9 cellular contexts compared by ENCODE assay signal in the genomic region with DNA sequence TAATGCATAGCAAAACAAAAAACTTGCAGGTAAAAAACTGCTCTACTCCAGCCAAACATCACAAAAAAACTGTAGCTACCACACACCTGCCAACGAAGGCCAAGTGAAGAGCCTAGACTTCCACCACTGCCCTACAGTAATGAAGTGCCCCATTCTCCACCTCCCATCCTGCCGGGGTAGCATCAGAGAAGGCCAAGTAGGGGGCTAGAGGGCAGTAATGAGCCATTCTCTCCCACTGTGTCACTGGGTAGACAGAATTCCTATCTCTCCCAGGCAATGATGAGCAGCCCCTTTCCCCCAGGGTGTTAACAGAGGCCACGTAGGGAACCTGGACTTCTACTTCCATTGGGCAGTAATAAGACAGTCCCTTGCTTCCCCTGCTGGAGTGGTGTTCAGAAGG. TPM values are rescaled to one million over a fixed set of nuclear protein-coding genes. Genes with fewer than 3 reads are reported as not detected.
A peak's percentile ranks its signal among the peaks of the same experiment; 100 is the strongest.
DNase-seq lines count a peak whose midpoint lies in the region; ATAC-seq, FAIRE-seq and TF ChIP-seq lines count a peak whose summit lies in the region.
"Had no signal": no experiment of that assay in that cellular context is flagged by ENCODE, and none has a peak within 500 bp of the region (broad histone marks: within the 10 kb centered on the region; RNA-seq: fewer than 3 reads in every experiment).

No MANE protein-coding gene starts in this region.

- H3K4me2 ChIP-seq in mammary epithelial cell (ENCODE audit: insufficient read depth, low read depth, low read length), result no peak overlapping the region
- no peak overlapping the region for H3K4me2 ChIP-seq in neuronal stem cell (ENCODE audit: insufficient read depth, low read length, poor library complexity, severe bottlenecking)

- H3K4ac ChIP-seq in neuronal stem cell (ENCODE audit: low read length), result no peak overlapping the region

- no peaks in the 10 kb centered on the region for H3K79me1 ChIP-seq in neuronal stem cell (ENCODE audit: low read depth, low read length)

- H3K4me3 ChIP-seq in GM12865 (ENCODE audit: low read depth, low read length), result no peak overlapping the region
- no peak overlapping the region for H3K4me3 ChIP-seq in mammary epithelial cell (replicated peaks in 1 of 3; ENCODE audit: insufficient read depth in 1 of 3, low read depth in 2 of 3, low read length in 3 of 3)
- no peak overlapping the region for H3K4me3 ChIP-seq in lung
- H3K4me3 ChIP-seq in neuronal stem cell (ENCODE audit: low read length in 2 of 2), result no peak overlapping the region
- H3K4me3 ChIP-seq: thoracic aorta had no signal

- no peak overlapping the region for H4K91ac ChIP-seq in neuronal stem cell (ENCODE audit: low read depth, low read length, poor library complexity)

- no peak overlapping the region for H3K9ac ChIP-seq in mammary epithelial cell (ENCODE audit: insufficient read depth, low read length)
- H3K9ac ChIP-seq in neuronal stem cell (ENCODE audit: low read depth, low read length, poor library complexity), result no peak overlapping the region

- no peak overlapping the region for H2BK12ac ChIP-seq in neuronal stem cell (ENCODE audit: low read length)

- H2AK5ac ChIP-seq in neuronal stem cell (ENCODE audit: low read depth, low read length), result no peak overlapping the region

- CTCF ChIA-PET in mammary epithelial cell (lab: Charles Lee; ENCODE audit: low non-redundant PET), result no interaction called here

- no peak overlapping the region for H2BK120ac ChIP-seq in neuronal stem cell (ENCODE audit: low read depth, low read length)

- WGBS in mammary epithelial cell (ENCODE audit: low coverage, missing lambda C conversion rate), result 38% methylated on average over 3 of the region's 3 CpGs
- WGBS in lung, 2 donors, result 67 to 69% methylated on average over 3 of the region's 3 CpGs
- no CpG with 5 or more reads among the region's 3 CpGs for WGBS in neuronal stem cell (ENCODE audit: extremely low coverage in 2 of 2, insufficient read length in 2 of 2, insufficient replicate concordance in 1 of 2), 2 donors

- no peaks in the 10 kb centered on the region for H3K4me1 ChIP-seq in mammary epithelial cell (ENCODE audit: insufficient read depth, low read length)
- peaks cover 0 to 4% of the 10 kb centered on the region in 2 donors for H3K4me1 ChIP-seq in lung (ENCODE audit: control insufficient read depth in 2 of 2, insufficient read depth in 2 of 2, low read length in 2 of 2)
- H3K4me1 ChIP-seq in neuronal stem cell (ENCODE audit: control insufficient read depth in 2 of 2, insufficient read depth in 1 of 2, low read depth in 1 of 2, low read length in 2 of 2), result no peaks in the 10 kb centered on the region

- no peak overlapping the region for H3K14ac ChIP-seq in neuronal stem cell (ENCODE audit: low read length)

- H3K18ac ChIP-seq in neuronal stem cell (ENCODE audit: low read length), result no peak overlapping the region

- H3K36me3 ChIP-seq in mammary epithelial cell (ENCODE audit: insufficient read depth, low read length) (peaks cover 6% of the 10 kb centered on the region), lung (ENCODE audit: control insufficient read depth in 2 of 2, insufficient read depth in 2 of 2, low read length in 2 of 2) (peaks cover 6 to 12% of the 10 kb centered on the region in 2 donors), neuronal stem cell (replicated peaks in 1 of 2; ENCODE audit: control insufficient read depth in 2 of 2, insufficient read depth in 2 of 2, low read length in 2 of 2) (peaks cover 5 to 72% of the 10 kb centered on the region in 2 donors)

- H4K20me1 ChIP-seq in mammary epithelial cell (ENCODE audit: insufficient read depth, low read length), result no peaks in the 10 kb centered on the region

- TF ChIP-seq CTCF in GM12865 (IDR thresholded peaks at IDR 0.05; ENCODE audit: insufficient read depth, low read depth, low read length, missing control alignments) (peak; percentile 55), mammary epithelial cell (conservative IDR thresholded peaks at IDR 0.05 in 1 of 2, IDR thresholded peaks at IDR 0.05 in 1 of 2; ENCODE audit: extremely low read depth in 1 of 2, insufficient read depth in 1 of 2, low read depth in 1 of 2, low read length in 2 of 2) (peak; percentile 58 to 68), lung (IDR thresholded peaks at IDR 0.05; ENCODE audit: control extremely low read depth, extremely low read depth) (peak; percentile 36)

- no peak for ATAC-seq in lung (ENCODE audit: insufficient read depth, low FRiP score)

- intact Hi-C loops in mammary epithelial cell (cut with micrococcal nuclease), result loop anchor here (1.0 to 10.0 kb wide), 3 partner anchors 29 to 263 kb away; partner anchors contain the start of gene NKTR

- FAIRE-seq in frontal cortex (lab: Jason Lieb, UNC), result no peak

- H2AFZ ChIP-seq in mammary epithelial cell (ENCODE audit: low read depth, low read length) (no peak overlapping the region), neuronal stem cell (ENCODE audit: low read length) (no peak overlapping the region)

- H2BK15ac ChIP-seq in neuronal stem cell (ENCODE audit: low read length), result no peak overlapping the region

- no peak overlapping the region for H2BK5ac ChIP-seq in neuronal stem cell (ENCODE audit: low read length)

- H3K27me3 ChIP-seq in mammary epithelial cell (ENCODE audit: insufficient read depth, low read length) (no peaks in the 10 kb centered on the region), lung (ENCODE audit: control insufficient read depth, insufficient read depth) (no peaks in the 10 kb centered on the region), neuronal stem cell (ENCODE audit: control insufficient read depth in 3 of 3, insufficient read depth in 3 of 3, low read depth in 1 of 3, low read length in 3 of 3) (no peaks in the 10 kb centered on the region)

- BruUV-seq in mammary epithelial cell (replicated peaks; lab: Mats Ljungman, UMichigan), result no TSS peak

- no peak overlapping the region for H4K8ac ChIP-seq in neuronal stem cell (ENCODE audit: low read depth, low read length)

- in situ Hi-C loops in mammary epithelial cell (cut with MboI; ENCODE audit: low sequenced_read_pairs in 2 of 2), result no loop called here

- peaks cover 68% of the 10 kb centered on the region for H3K79me2 ChIP-seq in mammary epithelial cell (ENCODE audit: insufficient read depth, low read length)

- dilution Hi-C loops in mammary epithelial cell (cut with HindIII; ENCODE audit: low sequenced_read_pairs), result no loop called here

- H3K9me3 ChIP-seq in mammary epithelial cell (replicated peaks; ENCODE audit: insufficient read depth, low read length) (no peaks in the 10 kb centered on the region), lung (ENCODE audit: control insufficient read depth in 2 of 2, insufficient read depth in 1 of 2, low read length in 1 of 2) (no peaks in the 10 kb centered on the region), neuronal stem cell (replicated peaks in 1 of 2; ENCODE audit: control insufficient read depth in 2 of 2, insufficient read depth in 1 of 2, low read depth in 1 of 2, low read length in 2 of 2) (peaks cover 1 to 26% of the 10 kb centered on the region in 2 donors)

- H3K27ac ChIP-seq in mammary epithelial cell (ENCODE audit: insufficient read depth, low read depth, low read length) (no peak overlapping the region), lung (ENCODE audit: low read depth in 1 of 2, low read length in 1 of 2) (no peak overlapping the region), neuronal stem cell (replicated peaks; ENCODE audit: low read length) (no peak overlapping the region)
- H3K27ac ChIP-seq: thoracic aorta had no signal

- DNase-seq in Ammon's horn (ENCODE audit: low spot score) (peak; percentile 60), GM12865 (ENCODE audit: low read depth) (peak; percentile 45), NCI-H510A treated with DMSO at 0.1 percent for 48 hours (lab: John Stamatoyannopoulos, UW) (peak; percentile 59), mammary epithelial cell (peak; percentile 35), lung (ENCODE audit: low spot score) (no peak), neuronal stem cell (ENCODE audit: low spot score) (no peak), KG1 (lab: John Stamatoyannopoulos, UW) (no peak), frontal cortex (ENCODE audit: low spot score in 2 of 2) (no peak)

- H3K23ac ChIP-seq in neuronal stem cell (ENCODE audit: low read depth, low read length, poor library complexity), result no peak overlapping the region

RNA-seq across cellular contexts. Expression of gene SEC22C, which starts 9.5 kb away (rescaled TPM):
- total RNA-seq in mammary epithelial cell (10 to 100 TPM; 53.2 to 68.7 TPM), lung (10 to 100 TPM; 35.1 to 61.4 TPM), frontal cortex (64.4 TPM)
- polyA plus RNA-seq in mammary epithelial cell (34.2 TPM), lung (10 to 100 TPM; 23.3 to 34.8 TPM)
- 46.7 TPM for polyA minus RNA-seq in mammary epithelial cell
- polyA plus RNA-seq in neuronal stem cell (2013, experiment 1 of 2), result 30.9 TPM
- 29.4 TPM for polyA plus RNA-seq in neuronal stem cell (2013, experiment 2 of 2)

RNA-seq across cellular contexts. Expression of gene SS18L2, which starts 18.4 kb away (rescaled TPM):
- total RNA-seq in mammary epithelial cell (10 to 100 TPM; 13.3 to 19.3 TPM), lung (10 to 100 TPM; 14.0 to 20.3 TPM), frontal cortex (35.1 TPM)
- polyA plus RNA-seq in mammary epithelial cell (25.5 TPM), lung (10 to 100 TPM; 30.3 to 65.7 TPM)
- 54.5 TPM for polyA minus RNA-seq in mammary epithelial cell
- 75.6 TPM for polyA plus RNA-seq in neuronal stem cell (2013, experiment 1 of 2)
- polyA plus RNA-seq in neuronal stem cell (2013, experiment 2 of 2), result 77.7 TPM

RNA-seq across cellular contexts. Expression of gene NKTR, which starts 28.2 kb away (rescaled TPM):
- total RNA-seq in mammary epithelial cell, result 10 to 100 TPM; 57.2 to 59.3 TPM
- polyA plus RNA-seq in mammary epithelial cell, result 10.4 TPM
- polyA minus RNA-seq in mammary epithelial cell, result 18.8 TPM
- 100 to 1,000 TPM in 1 of 2 donors, 10 to 100 TPM in 1; 67.7 to 291 TPM for total RNA-seq in lung
- 10 to 100 TPM; 15.3 to 38.1 TPM for polyA plus RNA-seq in lung
- 57.4 TPM for polyA plus RNA-seq in neuronal stem cell (2013, experiment 1 of 2)
- polyA plus RNA-seq in neuronal stem cell (2013, experiment 2 of 2), result 60.9 TPM
- total RNA-seq in frontal cortex, result 110 TPM

Comparison
In these comparisons a context has a peak if more than half of its experiments do, and no peak if none do; other contexts are left out.
1. DNase-seq: peak in Ammon's horn (single experiment), GM12865 (single experiment), NCI-H510A treated with DMSO at 0.1 percent for 48 hours (single experiment) and mammary epithelial cell (single experiment); none in lung (single experiment), neuronal stem cell (single experiment), KG1 (single experiment) and frontal cortex (0 of 2).
2. Peak in every context shown above with its lines, with median percentiles within 50 percentile points of each other: CTCF ChIP-seq.